1 cellular context compared by ENCODE assay signal in genomic region chr1:52842643-52843310, GRCh38.
TF ChIP-seq lines count a peak whose summit lies in the region.

Gene ZYG11A (plus strand): TSS chr1:52842760. CDS start chr1:52842884, 124 bp downstream.

TF ChIP-seq in K562, 482 proteins besides CTCF, POLR2A, EP300 and RAD21 (continued from another document and continues in another):
- no peak for TF ChIP-seq CHD7 (IDR thresholded peaks at IDR 0.05; ENCODE audit: low read depth, low read length)
- TF ChIP-seq ZNF318 (IDR thresholded peaks at IDR 0.05; ENCODE audit: borderline replicate concordance in 1 of 2, low read depth in 1 of 2), result no peak
- TF ChIP-seq ILF3 (IDR thresholded peaks at IDR 0.05; ENCODE audit: borderline replicate concordance), result no peak
- no peak for TF ChIP-seq RFX7 (CRISPR knock-in tag; IDR thresholded peaks at IDR 0.05)
- no peak for TF ChIP-seq XRCC4 (IDR thresholded peaks at IDR 0.05; ENCODE audit: extremely low read depth, insufficient read depth, insufficient read length)
- TF ChIP-seq ZNF3 (CRISPR knock-in tag; IDR thresholded peaks at IDR 0.05), result no peak
- no peak for TF ChIP-seq SNIP1 (IDR thresholded peaks at IDR 0.05; ENCODE audit: low read depth)
- TF ChIP-seq USF2 (CRISPR knock-in tag; IDR thresholded peaks at IDR 0.05), result no peak
- no peak for TF ChIP-seq MYNN (IDR thresholded peaks at IDR 0.05)
- no peak for TF ChIP-seq MYNN (CRISPR knock-in tag; IDR thresholded peaks at IDR 0.05)
- no peak for TF ChIP-seq E2F5 (CRISPR knock-in tag; IDR thresholded peaks at IDR 0.05)
- no peak for TF ChIP-seq ZNF175 (CRISPR knock-in tag; IDR thresholded peaks at IDR 0.05; ENCODE audit: low read depth)
- peak; percentile 72 for TF ChIP-seq TAF1 (IDR thresholded peaks at IDR 0.05; ENCODE audit: control insufficient read depth, extremely low read depth, insufficient read depth, low read length, severe bottlenecking)
- peak; percentile 45; the same call in 1 of the 2 replicates for TF ChIP-seq JUN (IDR thresholded peaks at IDR 0.05; ENCODE audit: borderline replicate concordance, low read depth, low read length)
- TF ChIP-seq JUN (CRISPR knock-in tag; IDR thresholded peaks at IDR 0.05; ENCODE audit: borderline replicate concordance), result no peak
- no peak for TF ChIP-seq HEY1 (CRISPR knock-in tag; IDR thresholded peaks at IDR 0.05; ENCODE audit: borderline replicate concordance)
- no peak for TF ChIP-seq MCM7 (IDR thresholded peaks at IDR 0.05)
- TF ChIP-seq MLLT1 (IDR thresholded peaks at IDR 0.05), result no peak; a peak in 1 of 4 replicates
- peak; percentile 86 for TF ChIP-seq RNF2 (IDR thresholded peaks at IDR 0.05)
- TF ChIP-seq BMI1 (IDR thresholded peaks at IDR 0.05; ENCODE audit: low read length), result no peak
- 0 out of 2 replicates have a peak, but pooled peaks have one; percentile 54 for TF ChIP-seq ZNF232 (CRISPR knock-in tag; IDR thresholded peaks at IDR 0.05)
- peak; percentile 39; the same call in 1 of the 2 replicates for TF ChIP-seq ESRRA (IDR thresholded peaks at IDR 0.05; ENCODE audit: borderline replicate concordance, low read depth)
- TF ChIP-seq SIN3A (IDR thresholded peaks at IDR 0.05; ENCODE audit: borderline replicate concordance in 2 of 2, control insufficient read depth in 1 of 2, low read depth in 2 of 2, low read length in 2 of 2), result peak; percentile 25 to 90; a peak in 2 of 4 replicates
- peak; percentile 72; the same call in 1 of the 2 replicates for TF ChIP-seq ETV5 (CRISPR knock-in tag; IDR thresholded peaks at IDR 0.05; ENCODE audit: low read depth)
- TF ChIP-seq TCFL5 (CRISPR knock-in tag; conservative IDR thresholded peaks at IDR 0.05), result no peak
- TF ChIP-seq ETV6 (IDR thresholded peaks at IDR 0.05; ENCODE audit: borderline replicate concordance in 1 of 2, low read depth in 2 of 2, low read length in 1 of 2), result no peak
- 0 out of 2 replicates have a peak, but pooled peaks have one; percentile 1 for TF ChIP-seq ETV6 (CRISPR knock-in tag; IDR thresholded peaks at IDR 0.05; ENCODE audit: borderline replicate concordance)
- TF ChIP-seq TSHZ1 (CRISPR knock-in tag; IDR thresholded peaks at IDR 0.05), result no peak
